In genomic region chr2:51633073-51633472, GRCh38 we compare ENCODE assay signal across 24 cellular contexts.
"Had no signal": no experiment of that assay in that cellular context is flagged by ENCODE, and none has a peak within 500 bp of the region (broad histone marks: within the 10 kb centered on the region; RNA-seq: fewer than 3 reads in every experiment).

No MANE protein-coding gene starts in this region.

- ATAC-seq: heart left ventricle; left cardiac atrium; lower lobe of right lung; sciatic nerve; stimulated activated naive B cell treated with anti-CD40 and anti-IgM and Interleukin-4, amounts not matched to agents 10 μg/mL and 1 μg/mL and 100 μg/mL, for 72 hours; stimulated activated naive CD8-positive, alpha-beta T cell treated with anti-CD3 and anti-CD28 coated beads, Interleukin-15, amount 100 ng/mL, for 72 hours had no signal

- H3K27ac Mint-ChIP-seq: memory B cell; nephron; stimulated activated naive B cell treated with anti-CD40 and anti-IgM and Interleukin-4, amounts not matched to agents 10 μg/mL and 1 μg/mL and 100 μg/mL, for 72 hours; stimulated activated naive CD8-positive, alpha-beta T cell treated with anti-CD3 and anti-CD28 coated beads, Interleukin-15, amount 100 ng/mL, for 72 hours had no signal

- H3K4me1 Mint-ChIP-seq: memory B cell; stimulated activated naive B cell treated with anti-CD40 and anti-IgM and Interleukin-4, amounts not matched to agents 10 μg/mL and 1 μg/mL and 100 μg/mL, for 72 hours; stimulated activated naive CD8-positive, alpha-beta T cell treated with anti-CD3 and anti-CD28 coated beads, Interleukin-15, amount 100 ng/mL, for 72 hours had no signal

- H3K4me1 ChIP-seq: colonic mucosa, heart left ventricle, left ventricle myocardium inferior, lower lobe of right lung, spleen, testis had no signal

- H3K36me3 ChIP-seq: colonic mucosa, heart left ventricle, left ventricle myocardium inferior, lower lobe of right lung, neutrophil, spleen, tibial nerve had no signal

- FAIRE-seq: kidney had no signal

- H3K4me3 ChIP-seq: colonic mucosa, heart left ventricle, left ventricle myocardium inferior, lower lobe of right lung, spleen, testis, tibial nerve had no signal

- H3K27ac ChIP-seq: colonic mucosa, heart left ventricle, left ventricle myocardium inferior, lower lobe of right lung, neutrophil, spleen, testis, tibial nerve had no signal

- H3K27me3 Mint-ChIP-seq: memory B cell; stimulated activated naive B cell treated with anti-CD40 and anti-IgM and Interleukin-4, amounts not matched to agents 10 μg/mL and 1 μg/mL and 100 μg/mL, for 72 hours; stimulated activated naive CD8-positive, alpha-beta T cell treated with anti-CD3 and anti-CD28 coated beads, Interleukin-15, amount 100 ng/mL, for 72 hours had no signal

- H3K27me3 ChIP-seq: colonic mucosa, heart left ventricle, neutrophil, spleen, testis, tibial nerve had no signal

- DNase-seq: colonic mucosa; dermis blood vessel endothelial cell; effector CD4-positive, alpha-beta T cell; foreskin melanocyte; heart left ventricle; hippocampal formation; kidney; left cardiac atrium; left ventricle myocardium inferior; lower lobe of right lung; midbrain; posterior cingulate gyrus; spleen; stimulated activated CD4-positive, alpha-beta T cell treated with anti-CD3 and anti-CD28 coated beads, Interleukin-15, amount 100 ng/mL, for 24 hours; stimulated activated CD4-positive, alpha-beta T cell treated with anti-CD3 and anti-CD28 coated beads, Interleukin-1b, Interleukin-23, amount 100 ng/mL, for 48 hours; stimulated activated CD4-positive, alpha-beta T cell treated with anti-CD3 and anti-CD28 coated beads, Interleukin-4, amount 100 ng/mL, for 4 hours; stimulated activated naive B cell treated with anti-CD40 and anti-IgM and Interleukin-4, amounts not matched to agents 10 μg/mL and 1 μg/mL and 100 μg/mL, for 72 hours; stimulated activated naive CD8-positive, alpha-beta T cell treated with anti-CD3 and anti-CD28 coated beads, Interleukin-15, amount 100 ng/mL, for 72 hours; testis had no signal

- H3K9me3 ChIP-seq: colonic mucosa, lower lobe of right lung, neutrophil, testis had no signal

- H3K36me3 Mint-ChIP-seq: memory B cell; stimulated activated naive B cell treated with anti-CD40 and anti-IgM and Interleukin-4, amounts not matched to agents 10 μg/mL and 1 μg/mL and 100 μg/mL, for 72 hours had no signal

- H3K4me3 Mint-ChIP-seq: memory B cell; nephron; stimulated activated naive B cell treated with anti-CD40 and anti-IgM and Interleukin-4, amounts not matched to agents 10 μg/mL and 1 μg/mL and 100 μg/mL, for 72 hours; stimulated activated naive CD8-positive, alpha-beta T cell treated with anti-CD3 and anti-CD28 coated beads, Interleukin-15, amount 100 ng/mL, for 72 hours had no signal
